ENCODE assay signal across 8 cellular contexts in genomic region chr20:47353224-47353696, GRCh38. TPM values are rescaled to one million over a fixed set of nuclear protein-coding genes. Genes with fewer than 3 reads are reported as not detected.
DNase-seq lines count a peak whose midpoint lies in the region; ATAC-seq, FAIRE-seq and TF ChIP-seq lines count a peak whose summit lies in the region.

No MANE protein-coding gene starts in this region.

- H3K27ac ChIP-seq in left ventricle myocardium inferior (replicated peaks) (peak overlapping the region; percentile 100), body of pancreas (peak overlapping the region; percentile 85 to 100 (median 98)), mesendoderm (ENCODE audit: low read depth, low read length) (peak overlapping the region; percentile 92)

- 55 to 57% methylated on average over 3 of the region's 3 CpGs for WGBS in body of pancreas, 2 donors
- WGBS in mesendoderm (ENCODE audit: extremely low coverage, insufficient coverage, low lambda C conversion rate) = no CpG with 5 or more reads among the region's 3 CpGs

- H3K79me1 ChIP-seq in mesendoderm (ENCODE audit: low read length) = no peaks in the 10 kb centered on the region

- no peak overlapping the region for H4K8ac ChIP-seq in mesendoderm (ENCODE audit: low read depth, low read length)

- H3K4me3 ChIP-seq in left ventricle myocardium inferior (peak overlapping the region; percentile 55), body of pancreas (no peak overlapping the region), mesendoderm (ENCODE audit: low read length) (no peak overlapping the region)

- H2BK5ac ChIP-seq in mesendoderm (ENCODE audit: low read length) = peak overlapping the region; percentile 31

- peak overlapping the region; percentile 76 for H3K9ac ChIP-seq in mesendoderm (ENCODE audit: low read length)

- H3K56ac ChIP-seq in mesendoderm (ENCODE audit: low read length) = peak overlapping the region; percentile 94

- peaks cover 46% of the 10 kb centered on the region for H3K79me2 ChIP-seq in mesendoderm (ENCODE audit: control insufficient read depth, insufficient read depth, low read length)

- H3K9me3 ChIP-seq in left ventricle myocardium inferior (replicated peaks) (no peaks in the 10 kb centered on the region), body of pancreas (no peaks in the 10 kb centered on the region)

- H3K27me3 ChIP-seq in left ventricle myocardium inferior (ENCODE audit: low read depth) (no peaks in the 10 kb centered on the region), body of pancreas (no peaks in the 10 kb centered on the region), mesendoderm (ENCODE audit: insufficient read depth, low read length, poor library complexity) (no peaks in the 10 kb centered on the region)

- no peak overlapping the region for H3K4me2 ChIP-seq in mesendoderm (ENCODE audit: low read length)

- no peak overlapping the region for H3K23ac ChIP-seq in mesendoderm (ENCODE audit: low read length)

- peak overlapping the region; percentile 98 for H3K18ac ChIP-seq in mesendoderm (ENCODE audit: low read length)

- DNase-seq in left ventricle myocardium inferior (no peak), cardiac septum (ENCODE audit: low spot score) (no peak), body of pancreas (no peak), mesendoderm (no peak), GM12892 (ENCODE audit: insufficient read length) (no peak), T-helper 9 cell (no peak), NOMO-1 (lab: John Stamatoyannopoulos, UW; ENCODE audit: unreplicated experiment in 2 of 2) (no peak)

- TF ChIP-seq POLR2A in body of pancreas (IDR thresholded peaks at IDR 0.05) = no peak
- TF ChIP-seq POLR2A in GM12892 (IDR thresholded peaks at IDR 0.05; ENCODE audit: low read depth, low read length) = no peak

- FAIRE-seq in GM12892 (lab: Jason Lieb, UNC) = no peak

- no peak overlapping the region for H4K5ac ChIP-seq in mesendoderm (ENCODE audit: low read length)

- no peak overlapping the region for H2AK5ac ChIP-seq in mesendoderm (ENCODE audit: low read length)

- H3K4ac ChIP-seq in mesendoderm (ENCODE audit: low read depth, low read length) = peak overlapping the region; percentile 92

- no peak overlapping the region for H2BK15ac ChIP-seq in mesendoderm (replicated peaks; ENCODE audit: low read depth)

- H3K4me1 ChIP-seq in left ventricle myocardium inferior (peaks cover 100% of the 10 kb centered on the region), body of pancreas (peaks cover 99% of the 10 kb centered on the region), mesendoderm (ENCODE audit: control insufficient read depth, low read depth, low read length) (peaks cover 60% of the 10 kb centered on the region)

- ATAC-seq in body of pancreas (no peak), GM21723 (IDR thresholded peaks at IDR 0.05; ENCODE audit: unreplicated experiment) (no peak)

- no peaks in the 10 kb centered on the region for H3K36me3 ChIP-seq in left ventricle myocardium inferior
- H3K36me3 ChIP-seq in body of pancreas (replicated peaks in 1 of 2; ENCODE audit: insufficient read depth in 1 of 2, low read depth in 2 of 2) = no peaks in the 10 kb centered on the region
- no peaks in the 10 kb centered on the region for H3K36me3 ChIP-seq in mesendoderm (ENCODE audit: control insufficient read depth, insufficient read depth, low read length)

- TF ChIP-seq CTCF in left ventricle myocardium inferior (IDR thresholded peaks at IDR 0.05; ENCODE audit: borderline replicate concordance) (no peak), body of pancreas (IDR thresholded peaks at IDR 0.05) (no peak)

- H2BK120ac ChIP-seq in mesendoderm (ENCODE audit: low read depth, low read length) = peak overlapping the region; percentile 89

- intact Hi-C loops in left ventricle myocardium inferior (cut with micrococcal nuclease) = no loop called here
- intact Hi-C loops in cardiac septum (cut with DNase I) = no loop called here
- intact Hi-C loops in body of pancreas (cut with DNase I) = no loop called here

RNA-seq across cellular contexts. Expression of gene ZMYND8, which starts 3.2 kb away (rescaled TPM):
- total RNA-seq in left ventricle myocardium inferior (37.9 TPM), cardiac septum (25.7 TPM), body of pancreas (10 to 100 TPM; 18.9 to 19.1 TPM)
- polyA plus RNA-seq in mesendoderm (2013, experiment 1 of 2) = 29.6 TPM
- 30.9 TPM for polyA plus RNA-seq in mesendoderm (2013, experiment 2 of 2)
- polyA plus RNA-seq in GM12892 (2012; ENCODE audit: missing spikeins) = 20.2 TPM
